In genomic region chr12:88559199-88559598, GRCh38 we compare ENCODE assay signal across 23 cellular contexts. TPM values are rescaled to one million over a fixed set of nuclear protein-coding genes. Genes with fewer than 3 reads are reported as not detected.
DNase-seq lines count a peak whose midpoint lies in the region; ATAC-seq, FAIRE-seq and TF ChIP-seq lines count a peak whose summit lies in the region.
"Had no signal": no experiment of that assay in that cellular context is flagged by ENCODE, and none has a peak within 500 bp of the region (broad histone marks: within the 10 kb centered on the region; RNA-seq: fewer than 3 reads in every experiment).

No MANE protein-coding gene starts in this region.

- POLR2A ChIA-PET in endothelial cell of umbilical vein (lab: Charles Lee), result no interaction called here

- H4K5ac ChIP-seq in mesendoderm (ENCODE audit: low read length), result no peak overlapping the region

- H3K23ac ChIP-seq in mesendoderm (ENCODE audit: low read length), result no peak overlapping the region

- intact Hi-C loops in left ventricle myocardium inferior (cut with micrococcal nuclease) (no loop called here), heart left ventricle (cut with DNase I) (no loop called here), endothelial cell of umbilical vein (cut with micrococcal nuclease) (loop anchor here (10.0 kb wide), 1 partner anchor 314 kb away; no protein-coding TSS in a partner anchor), head of caudate nucleus (cut with DNase I) (no loop called here)

- no peak overlapping the region for H3K9ac ChIP-seq in endothelial cell of umbilical vein (replicated peaks; ENCODE audit: extremely low read depth, insufficient read depth, low read length)
- no peak overlapping the region for H3K9ac ChIP-seq in mesendoderm (ENCODE audit: low read length)
- H3K9ac ChIP-seq: BLaER1 treated with 17β-estradiol and CSF1 and Interleukin-3, amounts not matched to agents 10 nM and 100 nM had no signal

- peak overlapping the region; percentile 38 for H3K27ac ChIP-seq in left ventricle myocardium inferior (replicated peaks)
- H3K27ac ChIP-seq in heart left ventricle, result peak overlapping the region in 1 of 12 donors; percentile 1
- no peak overlapping the region for H3K27ac ChIP-seq in endothelial cell of umbilical vein (ENCODE audit: insufficient read depth, low read depth, low read length)
- H3K27ac ChIP-seq in mesendoderm (ENCODE audit: low read depth, low read length), result no peak overlapping the region
- H3K27ac ChIP-seq: BLaER1 treated with 17β-estradiol and CSF1 and Interleukin-3, amounts not matched to agents 10 nM and 100 nM; prostate gland; SK-N-MC had no signal

- no peak overlapping the region for H2AK5ac ChIP-seq in mesendoderm (ENCODE audit: low read length)

- H2BK120ac ChIP-seq in mesendoderm (ENCODE audit: low read depth, low read length), result peak overlapping the region; percentile 15

- TF ChIP-seq POLR2A in heart left ventricle (IDR thresholded peaks at IDR 0.05), result no peak
- no peak for TF ChIP-seq POLR2A in endothelial cell of umbilical vein (IDR thresholded peaks at IDR 0.05; ENCODE audit: low read depth, low read length)

- H3K56ac ChIP-seq in mesendoderm (ENCODE audit: low read length), result no peak overlapping the region

- WGBS in heart left ventricle, 4 donors, result 70 to 75% (median 71%) methylated on average over 7 of the region's 7 CpGs
- no CpG with 5 or more reads among the region's 7 CpGs for WGBS in mesendoderm (ENCODE audit: extremely low coverage, insufficient coverage, low lambda C conversion rate)

- peak overlapping the region; percentile 68 for H3K4ac ChIP-seq in mesendoderm (ENCODE audit: low read depth, low read length)

- H3K4me3 ChIP-seq in left ventricle myocardium inferior (no peak overlapping the region), heart left ventricle (no peak overlapping the region), endothelial cell of umbilical vein (replicated peaks in 1 of 3; ENCODE audit: insufficient read depth in 1 of 3, low read depth in 1 of 3, low read length in 3 of 3) (no peak overlapping the region), mesendoderm (ENCODE audit: low read length) (no peak overlapping the region)
- H3K4me3 ChIP-seq: BLaER1 treated with 17β-estradiol and CSF1 and Interleukin-3, amounts not matched to agents 10 nM and 100 nM; heart right ventricle; prostate gland; SK-N-MC had no signal

- no peak for TF ChIP-seq CTCF in left ventricle myocardium inferior (IDR thresholded peaks at IDR 0.05; ENCODE audit: borderline replicate concordance)
- TF ChIP-seq CTCF in heart left ventricle (IDR thresholded peaks at IDR 0.05), result no peak
- TF ChIP-seq CTCF in endothelial cell of umbilical vein (IDR thresholded peaks at IDR 0.05; ENCODE audit: extremely low read depth in 1 of 2, insufficient read depth in 1 of 2, low read depth in 1 of 2, low read length in 2 of 2), result no peak
- TF ChIP-seq CTCF in GM10266 (IDR thresholded peaks at IDR 0.05; ENCODE audit: control insufficient read depth, insufficient read depth, low read depth, missing control alignments), result no peak

- H3K4me1 ChIP-seq in left ventricle myocardium inferior (peaks cover 45% of the 10 kb centered on the region), heart left ventricle (peaks cover 0 to 18% (median 4%) of the 10 kb centered on the region in 12 donors), endothelial cell of umbilical vein (ENCODE audit: control insufficient read depth, extremely low read depth, insufficient read depth, low read length) (peaks cover 18% of the 10 kb centered on the region), mesendoderm (ENCODE audit: control insufficient read depth, low read depth, low read length) (peaks cover 9% of the 10 kb centered on the region)
- H3K4me1 ChIP-seq: prostate gland had no signal

- dilution Hi-C loops in endothelial cell of umbilical vein (cut with MboI; ENCODE audit: extremely low pct_ligation_motif_present, low sequenced_read_pairs), result no loop called here

- H3K27me3 ChIP-seq in left ventricle myocardium inferior (ENCODE audit: low read depth), result no peaks in the 10 kb centered on the region
- H3K27me3 ChIP-seq in heart left ventricle, result no peaks in the 10 kb centered on the region
- H3K27me3 ChIP-seq in endothelial cell of umbilical vein (ENCODE audit: control insufficient read depth in 2 of 2, insufficient read depth in 2 of 2, low read length in 2 of 2), result no peaks in the 10 kb centered on the region
- no peaks in the 10 kb centered on the region for H3K27me3 ChIP-seq in mesendoderm (ENCODE audit: insufficient read depth, low read length, poor library complexity)
- H3K27me3 ChIP-seq: BLaER1 treated with 17β-estradiol and CSF1 and Interleukin-3, amounts not matched to agents 10 nM and 100 nM; heart right ventricle had no signal

- peaks cover 10% of the 10 kb centered on the region for H3K79me1 ChIP-seq in mesendoderm (ENCODE audit: low read length)

- DNase-seq in left ventricle myocardium inferior (no peak), heart left ventricle (no peak), endothelial cell of umbilical vein (ENCODE audit: low read depth, low spot score) (no peak), mesendoderm (no peak), GM10266 (ENCODE audit: extremely low spot score) (no peak), head of caudate nucleus (no peak)
- no peak for DNase-seq in activated T-cell treated with anti-CD3 and anti-CD28 coated beads, Interleukin-2, amount 50 U/mL, for 48 hours
- DNase-seq in stimulated activated CD8-positive, alpha-beta memory T cell treated with anti-CD3 and anti-CD28 coated beads, Interleukin-4, amount 100 ng/mL, for 48 hours, result no peak
- DNase-seq: activated CD8-positive, alpha-beta T cell treated with anti-CD3 and anti-CD28 coated beads, Interleukin-2, amount 10 ng/mL, durations not matched to agents 7 days and 5 days; activated effector memory CD4-positive, alpha-beta T cell treated with Interleukin-2 at 50 U/mL for 16 hours; activated T-cell treated with anti-CD3 and anti-CD28 coated beads for 4 hours; aorta; central memory CD4-positive, alpha-beta T cell; heart right ventricle; left cardiac atrium; MV-4-11; naive B cell; NCI-H146; T-helper 17 cell had no signal

- BruUV-seq in endothelial cell of umbilical vein (replicated peaks; lab: Mats Ljungman, UMichigan), result TSS peak; percentile 55

- H3K36me3 ChIP-seq in left ventricle myocardium inferior (no peaks in the 10 kb centered on the region), heart left ventricle (no peaks in the 10 kb centered on the region), endothelial cell of umbilical vein (ENCODE audit: control insufficient read depth in 2 of 2, extremely low read depth in 1 of 2, insufficient read depth in 2 of 2, low read length in 2 of 2) (no peaks in the 10 kb centered on the region), mesendoderm (ENCODE audit: control insufficient read depth, insufficient read depth, low read length) (no peaks in the 10 kb centered on the region)
- H3K36me3 ChIP-seq: BLaER1 treated with 17β-estradiol and CSF1 and Interleukin-3, amounts not matched to agents 10 nM and 100 nM; heart right ventricle; prostate gland had no signal

- H3K4me2 ChIP-seq in endothelial cell of umbilical vein (ENCODE audit: insufficient read depth, low read length), result no peak overlapping the region
- no peak overlapping the region for H3K4me2 ChIP-seq in mesendoderm (ENCODE audit: low read length)
- H3K4me2 ChIP-seq: BLaER1 treated with 17β-estradiol and CSF1 and Interleukin-3, amounts not matched to agents 10 nM and 100 nM had no signal

- no peaks in the 10 kb centered on the region for H3K9me3 ChIP-seq in left ventricle myocardium inferior (replicated peaks)
- no peaks in the 10 kb centered on the region for H3K9me3 ChIP-seq in heart left ventricle
- H3K9me3 ChIP-seq in endothelial cell of umbilical vein (replicated peaks; ENCODE audit: control insufficient read depth, insufficient read depth, low read length), result no peaks in the 10 kb centered on the region
- H3K9me3 ChIP-seq: BLaER1 treated with 17β-estradiol and CSF1 and Interleukin-3, amounts not matched to agents 10 nM and 100 nM; heart right ventricle; prostate gland had no signal

- H2BK5ac ChIP-seq in mesendoderm (ENCODE audit: low read length), result no peak overlapping the region

- H4K8ac ChIP-seq in mesendoderm (ENCODE audit: low read depth, low read length), result no peak overlapping the region

- no peak overlapping the region for H2BK15ac ChIP-seq in mesendoderm (replicated peaks; ENCODE audit: low read depth)

- H3K79me2 ChIP-seq in endothelial cell of umbilical vein (ENCODE audit: control insufficient read depth, insufficient read depth, low read length) (peaks cover 2% of the 10 kb centered on the region), mesendoderm (ENCODE audit: control insufficient read depth, insufficient read depth, low read length) (peaks cover 16% of the 10 kb centered on the region)

- H4K20me1 ChIP-seq in endothelial cell of umbilical vein (replicated peaks; ENCODE audit: control insufficient read depth, extremely low read depth, insufficient read depth, low read length), result no peaks in the 10 kb centered on the region
- H4K20me1 ChIP-seq: BLaER1 treated with 17β-estradiol and CSF1 and Interleukin-3, amounts not matched to agents 10 nM and 100 nM had no signal

- H2AFZ ChIP-seq in endothelial cell of umbilical vein (ENCODE audit: low read depth, low read length), result no peak overlapping the region

- ATAC-seq in heart left ventricle, result no peak
- ATAC-seq: activated CD8-positive, alpha-beta T cell treated with anti-CD3 and anti-CD28 coated beads, Interleukin-2, amount 10 ng/mL, durations not matched to agents 7 days and 5 days; heart right ventricle; left cardiac atrium; T-helper 17 cell had no signal

- FAIRE-seq in endothelial cell of umbilical vein (lab: Jason Lieb, UNC), result no peak
- FAIRE-seq: G401.6 had no signal

- H3K18ac ChIP-seq in mesendoderm (ENCODE audit: low read length), result peak overlapping the region; percentile 80

- H3K9me1 ChIP-seq in endothelial cell of umbilical vein (replicated peaks; ENCODE audit: control insufficient read depth, extremely low read depth, insufficient read depth, low read length), result no peaks in the 10 kb centered on the region

- CTCF ChIA-PET in endothelial cell of umbilical vein (lab: Charles Lee), result interaction anchor here (0.8 kb wide), 1 partner anchor 9 kb away, joined by 3 read pairs; no protein-coding TSS in a partner anchor

TF ChIP-seq in endothelial cell of umbilical vein, 7 proteins besides CTCF, POLR2A, EP300 and RAD21 (continues in another document):
- TF ChIP-seq MYC (IDR thresholded peaks at IDR 0.05; ENCODE audit: low read depth, low read length), result no peak

RNA-seq across cellular contexts. Expression of gene KITLG, which starts 21.1 kb away (rescaled TPM):
- 8.6 TPM for total RNA-seq in left ventricle myocardium inferior
- 10 to 100 TPM in 5 of 9 donors, 1 to 10 TPM in 4; 6.0 to 15.3 (median 10.2) TPM for total RNA-seq in heart left ventricle
- polyA plus RNA-seq in heart left ventricle, result 1 to 10 TPM; 3.1 to 4.2 TPM
- 32.5 and 46.4 TPM in 2 replicates for total RNA-seq in endothelial cell of umbilical vein
- 2.7 and 3.8 TPM in 2 replicates for polyA plus RNA-seq in endothelial cell of umbilical vein
- polyA plus RNA-seq in endothelial cell of umbilical vein (2011; cell fraction: cytosol; rRNA removed), result 3.9 and 4.2 TPM in 2 replicates
- 8.3 and 11.5 TPM in 2 replicates for polyA plus RNA-seq in endothelial cell of umbilical vein (2011; cell fraction: nucleus; rRNA removed)
- 5.8 and 19.3 TPM in 2 replicates for polyA plus RNA-seq in endothelial cell of umbilical vein (2012)
- polyA minus RNA-seq in endothelial cell of umbilical vein, result 18.6 and 18.8 TPM in 2 replicates
- 12.0 TPM for polyA minus RNA-seq in endothelial cell of umbilical vein (2011; cell fraction: cytosol; rRNA and poly(A)+ RNA removed)
- 23.2 and 27.4 TPM in 2 replicates for polyA minus RNA-seq in endothelial cell of umbilical vein (2011; cell fraction: nucleus; rRNA and poly(A)+ RNA removed)
- polyA plus RNA-seq in mesendoderm (2013, experiment 1 of 2), result 25.5 TPM
- 23.6 TPM for polyA plus RNA-seq in mesendoderm (2013, experiment 2 of 2)
- total RNA-seq: activated CD8-positive, alpha-beta T cell treated with anti-CD3 and anti-CD28 coated beads, Interleukin-2, amount 10 ng/mL, durations not matched to agents 7 days and 5 days had no signal
